ENCODE assay signal across 1 cellular context in the genomic region with DNA sequence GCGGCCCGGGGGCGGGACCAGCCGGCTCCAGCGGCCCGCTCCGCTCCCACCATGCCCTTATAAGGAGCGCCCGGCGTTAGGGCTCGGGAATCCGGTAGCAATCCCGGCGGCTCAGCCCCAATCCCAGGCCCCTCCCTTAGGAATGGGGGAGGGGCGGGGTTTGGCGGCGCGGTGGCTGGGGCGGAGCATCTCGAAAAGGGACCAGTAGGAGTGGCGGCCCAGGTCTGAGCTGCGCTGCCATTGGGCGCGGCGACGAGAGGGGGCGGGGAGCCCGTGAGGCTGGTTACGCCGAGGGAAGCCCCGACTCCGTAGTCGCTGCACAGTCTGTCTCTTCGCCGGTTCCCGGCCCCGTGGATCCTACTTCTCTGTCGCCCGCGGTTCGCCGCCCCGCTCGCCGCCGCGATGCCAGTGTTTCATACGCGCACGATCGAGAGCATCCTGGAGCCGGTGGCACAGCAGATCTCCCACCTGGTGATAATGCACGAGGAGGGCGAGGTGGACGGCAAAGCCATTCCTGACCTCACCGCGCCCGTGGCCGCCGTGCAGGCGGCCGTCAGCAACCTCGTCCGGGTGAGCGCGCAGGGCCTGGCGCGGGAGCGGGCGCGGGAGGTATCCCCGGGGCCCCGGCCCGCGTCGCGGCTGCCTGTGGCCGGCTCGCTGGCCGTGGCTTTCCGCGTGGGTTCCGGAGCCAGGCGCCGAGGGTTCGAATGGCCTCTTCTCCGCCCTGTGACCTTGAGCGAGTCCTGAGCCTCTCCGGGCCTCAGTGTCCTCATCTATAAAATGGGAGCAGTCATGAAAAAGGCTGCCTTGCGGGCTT.
TF ChIP-seq lines count a peak whose summit lies in the region.

Gene VCL (plus strand): TSS at position 311 of the 817 bp plus-strand sequence. CDS start 92 bp downstream, at position 403.

TF ChIP-seq in HepG2, 621 proteins besides CTCF, POLR2A, EP300 and RAD21 (continued from another document and continues in another):
- TF ChIP-seq, protein P1, sequence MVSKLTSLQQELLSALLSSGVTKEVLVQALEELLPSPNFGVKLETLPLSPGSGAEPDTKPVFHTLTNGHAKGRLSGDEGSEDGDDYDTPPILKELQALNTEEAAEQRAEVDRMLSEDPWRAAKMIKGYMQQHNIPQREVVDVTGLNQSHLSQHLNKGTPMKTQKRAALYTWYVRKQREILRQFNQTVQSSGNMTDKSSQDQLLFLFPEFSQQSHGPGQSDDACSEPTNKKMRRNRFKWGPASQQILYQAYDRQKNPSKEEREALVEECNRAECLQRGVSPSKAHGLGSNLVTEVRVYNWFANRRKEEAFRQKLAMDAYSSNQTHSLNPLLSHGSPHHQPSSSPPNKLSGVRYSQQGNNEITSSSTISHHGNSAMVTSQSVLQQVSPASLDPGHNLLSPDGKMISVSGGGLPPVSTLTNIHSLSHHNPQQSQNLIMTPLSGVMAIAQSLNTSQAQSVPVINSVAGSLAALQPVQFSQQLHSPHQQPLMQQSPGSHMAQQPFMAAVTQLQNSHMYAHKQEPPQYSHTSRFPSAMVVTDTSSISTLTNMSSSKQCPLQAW (CRISPR knock-in tag; IDR thresholded peaks at IDR 0.05): no peak
- TF ChIP-seq, protein P2, sequence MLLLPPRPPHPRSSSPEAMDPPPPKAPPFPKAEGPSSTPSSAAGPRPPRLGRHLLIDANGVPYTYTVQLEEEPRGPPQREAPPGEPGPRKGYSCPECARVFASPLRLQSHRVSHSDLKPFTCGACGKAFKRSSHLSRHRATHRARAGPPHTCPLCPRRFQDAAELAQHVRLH (CRISPR knock-in tag; IDR thresholded peaks at IDR 0.05; ENCODE audit: borderline replicate concordance, low read depth): no peak
- no peak for TF ChIP-seq ETV6 (CRISPR knock-in tag; conservative IDR thresholded peaks at IDR 0.05)
- no peak for TF ChIP-seq ETV5 (CRISPR knock-in tag; IDR thresholded peaks at IDR 0.05; ENCODE audit: borderline replicate concordance)
- TF ChIP-seq ZNF703 (CRISPR knock-in tag; IDR thresholded peaks at IDR 0.05; ENCODE audit: borderline replicate concordance): no peak
- no peak; the same call in 1 of the 2 replicates for TF ChIP-seq GFI1 (CRISPR knock-in tag; IDR thresholded peaks at IDR 0.05; ENCODE audit: borderline replicate concordance)
- no peak; the same call in 1 of the 2 replicates for TF ChIP-seq AKAP8 (CRISPR knock-in tag; IDR thresholded peaks at IDR 0.05)
- 0 out of 2 replicates have a peak, but pooled peaks have one; percentile 50 for TF ChIP-seq ZNF761 (CRISPR knock-in tag; conservative IDR thresholded peaks at IDR 0.05)
- TF ChIP-seq, protein P3, sequence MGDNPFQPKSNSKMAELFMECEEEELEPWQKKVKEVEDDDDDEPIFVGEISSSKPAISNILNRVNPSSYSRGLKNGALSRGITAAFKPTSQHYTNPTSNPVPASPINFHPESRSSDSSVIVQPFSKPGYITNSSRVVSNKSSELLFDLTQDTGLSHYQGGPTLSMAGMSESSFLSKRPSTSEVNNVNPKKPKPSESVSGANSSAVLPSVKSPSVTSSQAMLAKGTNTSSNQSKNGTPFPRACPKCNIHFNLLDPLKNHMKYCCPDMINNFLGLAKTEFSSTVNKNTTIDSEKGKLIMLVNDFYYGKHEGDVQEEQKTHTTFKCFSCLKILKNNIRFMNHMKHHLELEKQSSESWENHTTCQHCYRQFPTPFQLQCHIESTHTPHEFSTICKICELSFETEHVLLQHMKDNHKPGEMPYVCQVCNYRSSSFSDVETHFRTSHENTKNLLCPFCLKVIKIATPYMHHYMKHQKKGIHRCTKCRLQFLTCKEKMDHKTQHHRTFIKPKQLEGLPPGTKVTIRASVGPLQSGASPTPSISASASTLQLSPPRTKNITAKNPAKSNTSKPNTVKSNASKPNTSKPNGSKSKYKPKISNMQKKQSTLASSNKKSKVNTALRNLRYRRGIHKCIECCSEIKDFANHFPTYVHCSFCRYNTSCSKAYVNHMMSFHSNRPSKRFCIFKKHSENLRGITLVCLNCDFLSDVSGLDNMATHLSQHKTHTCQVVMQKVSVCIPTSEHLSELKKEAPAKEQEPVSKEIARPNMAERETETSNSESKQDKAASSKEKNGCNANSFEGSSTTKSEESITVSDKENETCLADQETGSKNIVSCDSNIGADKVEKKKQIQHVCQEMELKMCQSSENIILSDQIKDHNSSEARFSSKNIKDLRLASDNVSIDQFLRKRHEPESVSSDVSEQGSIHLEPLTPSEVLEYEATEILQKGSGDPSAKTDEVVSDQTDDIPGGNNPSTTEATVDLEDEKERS (CRISPR knock-in tag; IDR thresholded peaks at IDR 0.05): no peak
- TF ChIP-seq, protein P4, sequence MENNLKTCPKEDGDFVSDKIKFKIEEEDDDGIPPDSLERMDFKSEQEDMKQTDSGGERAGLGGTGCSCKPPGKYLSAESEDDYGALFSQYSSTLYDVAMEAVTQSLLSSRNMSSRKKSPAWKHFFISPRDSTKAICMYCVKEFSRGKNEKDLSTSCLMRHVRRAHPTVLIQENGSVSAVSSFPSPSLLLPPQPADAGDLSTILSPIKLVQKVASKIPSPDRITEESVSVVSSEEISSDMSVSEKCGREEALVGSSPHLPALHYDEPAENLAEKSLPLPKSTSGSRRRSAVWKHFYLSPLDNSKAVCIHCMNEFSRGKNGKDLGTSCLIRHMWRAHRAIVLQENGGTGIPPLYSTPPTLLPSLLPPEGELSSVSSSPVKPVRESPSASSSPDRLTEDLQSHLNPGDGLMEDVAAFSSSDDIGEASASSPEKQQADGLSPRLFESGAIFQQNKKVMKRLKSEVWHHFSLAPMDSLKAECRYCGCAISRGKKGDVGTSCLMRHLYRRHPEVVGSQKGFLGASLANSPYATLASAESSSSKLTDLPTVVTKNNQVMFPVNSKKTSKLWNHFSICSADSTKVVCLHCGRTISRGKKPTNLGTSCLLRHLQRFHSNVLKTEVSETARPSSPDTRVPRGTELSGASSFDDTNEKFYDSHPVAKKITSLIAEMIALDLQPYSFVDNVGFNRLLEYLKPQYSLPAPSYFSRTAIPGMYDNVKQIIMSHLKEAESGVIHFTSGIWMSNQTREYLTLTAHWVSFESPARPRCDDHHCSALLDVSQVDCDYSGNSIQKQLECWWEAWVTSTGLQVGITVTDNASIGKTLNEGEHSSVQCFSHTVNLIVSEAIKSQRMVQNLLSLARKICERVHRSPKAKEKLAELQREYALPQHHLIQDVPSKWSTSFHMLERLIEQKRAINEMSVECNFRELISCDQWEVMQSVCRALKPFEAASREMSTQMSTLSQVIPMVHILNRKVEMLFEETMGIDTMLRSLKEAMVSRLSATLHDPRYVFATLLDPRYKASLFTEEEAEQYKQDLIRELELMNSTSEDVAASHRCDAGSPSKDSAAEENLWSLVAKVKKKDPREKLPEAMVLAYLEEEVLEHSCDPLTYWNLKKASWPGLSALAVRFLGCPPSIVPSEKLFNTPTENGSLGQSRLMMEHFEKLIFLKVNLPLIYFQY (CRISPR knock-in tag; IDR thresholded peaks at IDR 0.05; ENCODE audit: borderline replicate concordance): no peak
- TF ChIP-seq KMT2B (CRISPR knock-in tag; IDR thresholded peaks at IDR 0.05): peak; percentile 73
- no peak for TF ChIP-seq RBAK (CRISPR knock-in tag; IDR thresholded peaks at IDR 0.05)
- TF ChIP-seq SYNCRIP (IDR thresholded peaks at IDR 0.05; ENCODE audit: insufficient read depth, low read depth, low read length): no peak
- TF ChIP-seq RFX3 (CRISPR knock-in tag; IDR thresholded peaks at IDR 0.05): no peak
- no peak for TF ChIP-seq FOXA1 (IDR thresholded peaks at IDR 0.05)
- TF ChIP-seq FOXA1 (CRISPR knock-in tag; IDR thresholded peaks at IDR 0.05): no peak
- TF ChIP-seq TRAFD1 (CRISPR knock-in tag; IDR thresholded peaks at IDR 0.05; ENCODE audit: borderline replicate concordance): no peak
- no peak for TF ChIP-seq CHD2 (IDR thresholded peaks at IDR 0.05; ENCODE audit: low read depth, low read length)
- no peak for TF ChIP-seq FOXP1 (IDR thresholded peaks at IDR 0.05)
- TF ChIP-seq FOXP1 (CRISPR knock-in tag; IDR thresholded peaks at IDR 0.05): no peak
- TF ChIP-seq SMYD3 (CRISPR knock-in tag; IDR thresholded peaks at IDR 0.05): no peak; the same call in 1 of the 2 replicates
- TF ChIP-seq, protein P5, sequence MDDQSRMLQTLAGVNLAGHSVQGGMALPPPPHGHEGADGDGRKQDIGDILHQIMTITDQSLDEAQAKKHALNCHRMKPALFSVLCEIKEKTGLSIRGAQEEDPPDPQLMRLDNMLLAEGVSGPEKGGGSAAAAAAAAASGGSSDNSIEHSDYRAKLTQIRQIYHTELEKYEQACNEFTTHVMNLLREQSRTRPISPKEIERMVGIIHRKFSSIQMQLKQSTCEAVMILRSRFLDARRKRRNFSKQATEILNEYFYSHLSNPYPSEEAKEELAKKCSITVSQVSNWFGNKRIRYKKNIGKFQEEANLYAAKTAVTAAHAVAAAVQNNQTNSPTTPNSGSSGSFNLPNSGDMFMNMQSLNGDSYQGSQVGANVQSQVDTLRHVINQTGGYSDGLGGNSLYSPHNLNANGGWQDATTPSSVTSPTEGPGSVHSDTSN (CRISPR knock-in tag; IDR thresholded peaks at IDR 0.05; ENCODE audit: borderline replicate concordance): no peak
- no peak for TF ChIP-seq DNMT1 (CRISPR knock-in tag; IDR thresholded peaks at IDR 0.05)
- TF ChIP-seq ZNF598 (CRISPR knock-in tag; IDR thresholded peaks at IDR 0.05; ENCODE audit: borderline replicate concordance): no peak
- no peak for TF ChIP-seq ZSCAN9 (CRISPR knock-in tag; IDR thresholded peaks at IDR 0.05; ENCODE audit: borderline replicate concordance)
- no peak for TF ChIP-seq ZFP37 (CRISPR knock-in tag; IDR thresholded peaks at IDR 0.05; ENCODE audit: borderline replicate concordance)
- no peak; the same call in 1 of the 2 replicates for TF ChIP-seq NR0B2 (CRISPR knock-in tag; IDR thresholded peaks at IDR 0.05)
- TF ChIP-seq, protein P6, sequence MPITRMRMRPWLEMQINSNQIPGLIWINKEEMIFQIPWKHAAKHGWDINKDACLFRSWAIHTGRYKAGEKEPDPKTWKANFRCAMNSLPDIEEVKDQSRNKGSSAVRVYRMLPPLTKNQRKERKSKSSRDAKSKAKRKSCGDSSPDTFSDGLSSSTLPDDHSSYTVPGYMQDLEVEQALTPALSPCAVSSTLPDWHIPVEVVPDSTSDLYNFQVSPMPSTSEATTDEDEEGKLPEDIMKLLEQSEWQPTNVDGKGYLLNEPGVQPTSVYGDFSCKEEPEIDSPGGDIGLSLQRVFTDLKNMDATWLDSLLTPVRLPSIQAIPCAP (CRISPR knock-in tag; IDR thresholded peaks at IDR 0.05; ENCODE audit: low read depth): no peak
- TF ChIP-seq MNT (IDR thresholded peaks at IDR 0.05): no peak
- TF ChIP-seq HNRNPLL (IDR thresholded peaks at IDR 0.05; ENCODE audit: low read depth, low read length, poor library complexity, severe bottlenecking): peak; percentile 92
- TF ChIP-seq ADNP (CRISPR knock-in tag; IDR thresholded peaks at IDR 0.05): peak; percentile 91
- peak; percentile 42; the same call in 1 of the 2 replicates for TF ChIP-seq ZNF225 (CRISPR knock-in tag; IDR thresholded peaks at IDR 0.05)
- TF ChIP-seq EEA1 (CRISPR knock-in tag; IDR thresholded peaks at IDR 0.05; ENCODE audit: borderline replicate concordance): no peak
- TF ChIP-seq NR2F2 (IDR thresholded peaks at IDR 0.05; ENCODE audit: borderline replicate concordance, low read depth): no peak
- no peak for TF ChIP-seq FOXO1 (CRISPR knock-in tag; IDR thresholded peaks at IDR 0.05)
- peak; percentile 19; the same call in 1 of the 2 replicates for TF ChIP-seq ZNF792 (CRISPR knock-in tag; IDR thresholded peaks at IDR 0.05)
- TF ChIP-seq NFATC3 (CRISPR knock-in tag; IDR thresholded peaks at IDR 0.05): peak; percentile 35; the same call in 1 of the 2 replicates
- no peak for TF ChIP-seq HOXD1 (CRISPR knock-in tag; IDR thresholded peaks at IDR 0.05)
- peak; percentile 73 for TF ChIP-seq PHF20 (CRISPR knock-in tag; IDR thresholded peaks at IDR 0.05)
- TF ChIP-seq ZSCAN12 (CRISPR knock-in tag; IDR thresholded peaks at IDR 0.05): no peak
- TF ChIP-seq, protein P7, sequence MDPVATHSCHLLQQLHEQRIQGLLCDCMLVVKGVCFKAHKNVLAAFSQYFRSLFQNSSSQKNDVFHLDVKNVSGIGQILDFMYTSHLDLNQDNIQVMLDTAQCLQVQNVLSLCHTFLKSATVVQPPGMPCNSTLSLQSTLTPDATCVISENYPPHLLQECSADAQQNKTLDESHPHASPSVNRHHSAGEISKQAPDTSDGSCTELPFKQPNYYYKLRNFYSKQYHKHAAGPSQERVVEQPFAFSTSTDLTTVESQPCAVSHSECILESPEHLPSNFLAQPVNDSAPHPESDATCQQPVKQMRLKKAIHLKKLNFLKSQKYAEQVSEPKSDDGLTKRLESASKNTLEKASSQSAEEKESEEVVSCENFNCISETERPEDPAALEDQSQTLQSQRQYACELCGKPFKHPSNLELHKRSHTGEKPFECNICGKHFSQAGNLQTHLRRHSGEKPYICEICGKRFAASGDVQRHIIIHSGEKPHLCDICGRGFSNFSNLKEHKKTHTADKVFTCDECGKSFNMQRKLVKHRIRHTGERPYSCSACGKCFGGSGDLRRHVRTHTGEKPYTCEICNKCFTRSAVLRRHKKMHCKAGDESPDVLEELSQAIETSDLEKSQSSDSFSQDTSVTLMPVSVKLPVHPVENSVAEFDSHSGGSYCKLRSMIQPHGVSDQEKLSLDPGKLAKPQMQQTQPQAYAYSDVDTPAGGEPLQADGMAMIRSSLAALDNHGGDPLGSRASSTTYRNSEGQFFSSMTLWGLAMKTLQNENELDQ (CRISPR knock-in tag; IDR thresholded peaks at IDR 0.05; ENCODE audit: borderline replicate concordance): no peak
- peak; percentile 70; the same call in 1 of the 2 replicates for TF ChIP-seq ZNF670 (CRISPR knock-in tag; IDR thresholded peaks at IDR 0.05; ENCODE audit: borderline replicate concordance)
